In the genomic region with DNA sequence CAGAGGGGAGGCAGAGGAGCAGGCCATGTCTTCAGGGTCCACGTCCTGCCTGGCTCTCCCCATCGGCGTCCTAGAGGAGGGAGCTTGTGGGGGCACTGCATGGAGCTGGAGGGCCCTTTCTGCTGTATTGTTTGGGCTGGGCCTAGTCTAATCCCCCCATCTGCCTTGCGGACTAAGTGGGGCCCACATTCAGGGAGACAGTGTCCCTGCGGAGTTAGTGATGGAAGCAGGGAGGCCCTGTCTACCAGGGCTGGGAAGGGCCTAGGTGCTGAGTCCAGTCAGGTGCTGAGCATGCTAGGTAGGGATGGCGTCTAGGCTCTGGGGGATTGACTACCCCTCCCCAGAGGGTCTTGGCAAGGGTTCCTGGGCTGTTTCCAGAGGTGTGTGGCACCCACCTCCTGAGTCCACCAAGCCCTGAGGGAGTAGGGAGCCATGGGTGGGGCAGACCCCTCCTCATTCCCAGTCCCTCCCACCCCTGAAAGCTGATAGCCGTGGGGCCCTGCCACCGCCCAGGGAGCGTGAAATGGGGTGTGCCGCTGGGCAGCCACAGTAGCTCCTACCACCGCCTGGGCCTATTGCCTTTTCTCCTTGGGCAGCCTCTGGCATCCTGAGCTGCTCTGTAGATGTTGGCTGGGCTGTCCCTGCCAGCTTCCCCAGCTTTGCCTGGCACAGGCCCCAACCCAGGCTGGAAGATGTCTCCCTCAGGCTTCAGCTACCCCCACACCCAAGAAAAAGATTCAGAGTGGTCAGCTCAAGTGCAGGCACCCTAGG, we compare ENCODE assay signal across 11 cellular contexts. TPM values are rescaled to one million over a fixed set of nuclear protein-coding genes. Genes with fewer than 3 reads are reported as not detected.
A peak's percentile ranks its signal among the peaks of the same experiment; 100 is the strongest.
DNase-seq lines count a peak whose midpoint lies in the region; ATAC-seq and TF ChIP-seq lines count a peak whose summit lies in the region.
"Had no signal": no experiment of that assay in that cellular context is flagged by ENCODE, and none has a peak within 500 bp of the region (broad histone marks: within the 10 kb centered on the region; RNA-seq: fewer than 3 reads in every experiment).

No MANE protein-coding gene starts in this region.

- H3K27ac ChIP-seq in layer of hippocampus (ENCODE audit: low read depth, low read length) (peak overlapping the region; percentile 98), stomach smooth muscle (ENCODE audit: low read length) (peak overlapping the region; percentile 99)

- POLR2A ChIA-PET in activated CD8-positive, alpha-beta T cell treated with anti-CD3 and anti-CD28 coated beads for 36 hours (lab: Charles Lee): interaction anchor here (0.9 to 3.5 kb wide), 6 partner anchors 8 to 38 kb away, joined by 4 to 22 read pairs (median 10); partner anchors contain the start of genes CLCF1 and RAD9A

- H3K4me3 ChIP-seq in stomach smooth muscle (ENCODE audit: low read length in 2 of 2): peak overlapping the region in 1 of 2 donors; percentile 22

- intact Hi-C loops in activated CD8-positive, alpha-beta T cell treated with anti-CD3 and anti-CD28 coated beads for 36 hours (cut with micrococcal nuclease): no loop called here

- H3K27me3 ChIP-seq in layer of hippocampus (ENCODE audit: control insufficient read depth, insufficient read depth, low read length) (no peaks in the 10 kb centered on the region), stomach smooth muscle (ENCODE audit: control insufficient read depth in 1 of 2, insufficient read depth in 2 of 2, low read length in 2 of 2) (no peaks in the 10 kb centered on the region)

- H3K27ac Mint-ChIP-seq in activated CD8-positive, alpha-beta T cell treated with anti-CD3 and anti-CD28 coated beads for 36 hours: peak overlapping the region; percentile 91

- H3K27me3 Mint-ChIP-seq in activated CD8-positive, alpha-beta T cell treated with anti-CD3 and anti-CD28 coated beads for 36 hours: peaks cover 3% of the 10 kb centered on the region

- DNase-seq in NCI-H82 (lab: John Stamatoyannopoulos, UW) (peak; percentile 52), NCI-H82 treated with DMSO at 0.1 percent for 48 hours (lab: John Stamatoyannopoulos, UW; ENCODE audit: unreplicated experiment) (no peak)
- no peak for DNase-seq in activated CD8-positive, alpha-beta T cell treated with anti-CD3 and anti-CD28 coated beads for 36 hours
- DNase-seq: activated CD4-positive, CD25-positive, alpha-beta regulatory T cell had no signal

- peaks cover 35% of the 10 kb centered on the region for H3K4me1 Mint-ChIP-seq in activated CD8-positive, alpha-beta T cell treated with anti-CD3 and anti-CD28 coated beads for 36 hours (ENCODE audit: low read depth)

- no peaks in the 10 kb centered on the region for H3K9me3 Mint-ChIP-seq in activated CD8-positive, alpha-beta T cell treated with anti-CD3 and anti-CD28 coated beads for 36 hours

- ATAC-seq in activated CD8-positive, alpha-beta T cell treated with anti-CD3 and anti-CD28 coated beads for 36 hours: no peak
- ATAC-seq in HG03175 (IDR thresholded peaks at IDR 0.05; ENCODE audit: unreplicated experiment) (no peak), GM18858 (IDR thresholded peaks at IDR 0.05; ENCODE audit: unreplicated experiment) (no peak), GM19452 (IDR thresholded peaks at IDR 0.05; ENCODE audit: unreplicated experiment) (no peak)

- peaks cover 0 to 2% of the 10 kb centered on the region in 2 donors for H3K36me3 ChIP-seq in stomach smooth muscle (ENCODE audit: control insufficient read depth in 2 of 2, insufficient read depth in 2 of 2, low read length in 2 of 2)

- CTCF ChIA-PET in activated CD8-positive, alpha-beta T cell treated with anti-CD3 and anti-CD28 coated beads for 36 hours (lab: Charles Lee): interaction anchor here (1.3 to 12.1 kb wide), 6 partner anchors 9 to 92 kb away, joined by 3 to 883 read pairs (median 28); partner anchors contain the start of gene CLCF1

- no peak overlapping the region for H3K4me3 Mint-ChIP-seq in activated CD8-positive, alpha-beta T cell treated with anti-CD3 and anti-CD28 coated beads for 36 hours

- H3K9ac ChIP-seq in stomach smooth muscle (ENCODE audit: low read length in 2 of 2): peak overlapping the region; percentile 51 to 92

- TF ChIP-seq CTCF in activated CD8-positive, alpha-beta T cell treated with anti-CD3 and anti-CD28 coated beads for 36 hours (IDR thresholded peaks at IDR 0.05): no peak

- peaks cover 68% of the 10 kb centered on the region for H3K4me1 ChIP-seq in stomach smooth muscle (ENCODE audit: control insufficient read depth, insufficient read depth, low read length)

- H3K9me3 ChIP-seq in stomach smooth muscle (ENCODE audit: control insufficient read depth in 2 of 2, low read length in 2 of 2): no peaks in the 10 kb centered on the region

- H3K36me3 Mint-ChIP-seq in activated CD8-positive, alpha-beta T cell treated with anti-CD3 and anti-CD28 coated beads for 36 hours (ENCODE audit: low read depth): peaks cover 1% of the 10 kb centered on the region

RNA-seq across cellular contexts. Expression of gene POLD4, which starts 1.9 kb away (rescaled TPM):
- total RNA-seq in activated CD8-positive, alpha-beta T cell treated with anti-CD3 and anti-CD28 coated beads for 36 hours: 10 to 100 TPM; 34.1 to 36.1 TPM

RNA-seq across cellular contexts. Expression of gene CLCF1, which starts 18.2 kb away (rescaled TPM):
- under 1 TPM; 0.79 to 0.81 TPM for total RNA-seq in activated CD8-positive, alpha-beta T cell treated with anti-CD3 and anti-CD28 coated beads for 36 hours

RNA-seq across cellular contexts. Expression of gene RAD9A, which starts 36.6 kb away (rescaled TPM):
- 10 to 100 TPM; 29.7 to 30.6 TPM for total RNA-seq in activated CD8-positive, alpha-beta T cell treated with anti-CD3 and anti-CD28 coated beads for 36 hours

RNA-seq across cellular contexts. Expression of gene PPP1CA, which starts 46.5 kb away (rescaled TPM):
- 100 to 1,000 TPM; 249 to 258 TPM for total RNA-seq in activated CD8-positive, alpha-beta T cell treated with anti-CD3 and anti-CD28 coated beads for 36 hours

RNA-seq across cellular contexts. Expression of gene TBC1D10C, which starts 48.7 kb away (rescaled TPM):
- total RNA-seq in activated CD8-positive, alpha-beta T cell treated with anti-CD3 and anti-CD28 coated beads for 36 hours: 100 to 1,000 TPM; 138 to 144 TPM
- total RNA-seq: A172, M059J had no signal
